In genomic region chr12:72297666-72298065, GRCh38 we compare ENCODE assay signal across 24 cellular contexts. TPM values are rescaled to one million over a fixed set of nuclear protein-coding genes. Genes with fewer than 3 reads are reported as not detected.
DNase-seq lines count a peak whose midpoint lies in the region; ATAC-seq, FAIRE-seq and TF ChIP-seq lines count a peak whose summit lies in the region.
"Had no signal": no experiment of that assay in that cellular context is flagged by ENCODE, and none has a peak within 500 bp of the region (broad histone marks: within the 10 kb centered on the region; RNA-seq: fewer than 3 reads in every experiment).

No MANE protein-coding gene starts in this region.

- H3K36me3 ChIP-seq in PC-3 (ENCODE audit: low read depth, low read length), result peaks cover 9% of the 10 kb centered on the region

- no peak overlapping the region for H3K4me3 ChIP-seq in PC-3 (ENCODE audit: low read length)

- H3K27ac Mint-ChIP-seq in nephron progenitor cell, result peak overlapping the region; percentile 14
- no peak overlapping the region for H3K27ac Mint-ChIP-seq in activated CD4-positive, alpha-beta T cell treated with anti-CD3 and anti-CD28 coated beads, Interleukin-2, amount 10 ng/mL, durations not matched to agents 24 days and 14 days
- H3K27ac Mint-ChIP-seq: CD4-positive, alpha-beta T cell; H9 had no signal

- H3K4me3 Mint-ChIP-seq in nephron progenitor cell, result no peak overlapping the region
- H3K4me3 Mint-ChIP-seq in activated CD4-positive, alpha-beta T cell treated with anti-CD3 and anti-CD28 coated beads, Interleukin-2, amount 10 ng/mL, durations not matched to agents 24 days and 14 days, result no peak overlapping the region
- H3K4me3 Mint-ChIP-seq: CD4-positive, alpha-beta T cell; H9 had no signal

- no peaks in the 10 kb centered on the region for H3K4me1 Mint-ChIP-seq in nephron progenitor cell
- no peaks in the 10 kb centered on the region for H3K4me1 Mint-ChIP-seq in activated CD4-positive, alpha-beta T cell treated with anti-CD3 and anti-CD28 coated beads, Interleukin-2, amount 10 ng/mL, durations not matched to agents 24 days and 14 days

- H4K20me1 ChIP-seq in PC-3 (ENCODE audit: low read length), result no peaks in the 10 kb centered on the region

- DNase-seq in D341Med (ENCODE audit: low spot score), result peak; percentile 81
- DNase-seq in HTR-8/SVneo (ENCODE audit: insufficient read length, low spot score), result no peak
- no peak for DNase-seq in PC-3
- no peak for DNase-seq in nephron progenitor cell
- no peak for DNase-seq in activated CD4-positive, alpha-beta T cell treated with anti-CD3 and anti-CD28 coated beads, Interleukin-2, amount 10 ng/mL, durations not matched to agents 24 days and 14 days
- DNase-seq: ACHN; AML-193; Caco-2; CD4-positive, alpha-beta T cell; DMS 273 treated with DMSO at 0.1 percent for 48 hours; DMS53; H9; Kasumi-1; KG1 had no signal

- no peaks in the 10 kb centered on the region for H3K27me3 ChIP-seq in PC-3 (ENCODE audit: low read length)

- peak overlapping the region; percentile 98 for H3K27ac ChIP-seq in PC-3 (ENCODE audit: low read length)
- H3K27ac ChIP-seq: C4-2B, HL-60 had no signal

- H3K4me2 ChIP-seq in PC-3 (ENCODE audit: low read length), result peak overlapping the region; percentile 62

- TF ChIP-seq CTCF in PC-3 (conservative IDR thresholded peaks at IDR 0.05; ENCODE audit: low read depth, low read length) (no peak), nephron progenitor cell (IDR thresholded peaks at IDR 0.05) (no peak)

- no peak overlapping the region for H3K9ac ChIP-seq in PC-3 (ENCODE audit: low read length)

- peak; percentile 38 for FAIRE-seq in HTR-8/SVneo (lab: Jason Lieb, UNC)
- FAIRE-seq: A204.1, G401.6, GM12891, GM18507, H1, HepG2 had no signal

- H3K4me1 ChIP-seq in PC-3 (ENCODE audit: insufficient read depth, low read length), result peaks cover 44% of the 10 kb centered on the region
- H3K4me1 ChIP-seq: Caco-2 had no signal

- H3K27me3 Mint-ChIP-seq in nephron progenitor cell (ENCODE audit: low read depth, poor library complexity), result peaks cover under 1% of the 10 kb centered on the region
- no peaks in the 10 kb centered on the region for H3K27me3 Mint-ChIP-seq in activated CD4-positive, alpha-beta T cell treated with anti-CD3 and anti-CD28 coated beads, Interleukin-2, amount 10 ng/mL, durations not matched to agents 24 days and 14 days
- H3K27me3 Mint-ChIP-seq: CD4-positive, alpha-beta T cell had no signal

- no peaks in the 10 kb centered on the region for H3K9me3 ChIP-seq in PC-3 (ENCODE audit: low read length)
- H3K9me3 ChIP-seq: Caco-2 had no signal

- POLR2A ChIA-PET in PC-3 (lab: Charles Lee; ENCODE audit: unreplicated experiment), result no interaction called here

- ATAC-seq in PC-3 (no peak), GM21619 (IDR thresholded peaks at IDR 0.05; ENCODE audit: unreplicated experiment) (no peak), HG02885 (IDR thresholded peaks at IDR 0.05; ENCODE audit: poor library complexity, unreplicated experiment) (no peak)
- ATAC-seq: HepG2 had no signal

- H3K79me2 ChIP-seq in PC-3 (ENCODE audit: low read length), result peaks cover 34% of the 10 kb centered on the region

- no TSS peak for BruUV-seq in PC-3 (replicated peaks; lab: Mats Ljungman, UMichigan)

- no peaks in the 10 kb centered on the region for H3K36me3 Mint-ChIP-seq in nephron progenitor cell (ENCODE audit: low read depth)
- no peaks in the 10 kb centered on the region for H3K36me3 Mint-ChIP-seq in activated CD4-positive, alpha-beta T cell treated with anti-CD3 and anti-CD28 coated beads, Interleukin-2, amount 10 ng/mL, durations not matched to agents 24 days and 14 days (ENCODE audit: low read depth)

- no peaks in the 10 kb centered on the region for H3K9me3 Mint-ChIP-seq in nephron progenitor cell
- H3K9me3 Mint-ChIP-seq in activated CD4-positive, alpha-beta T cell treated with anti-CD3 and anti-CD28 coated beads, Interleukin-2, amount 10 ng/mL, durations not matched to agents 24 days and 14 days, result no peaks in the 10 kb centered on the region
- H3K9me3 Mint-ChIP-seq: CD4-positive, alpha-beta T cell; H9 had no signal

- H3K9me2 ChIP-seq in PC-3 (replicated peaks; ENCODE audit: low read length), result no peaks in the 10 kb centered on the region

- intact Hi-C loops in PC-3 (cut with micrococcal nuclease), result loop anchor here (2.0 kb wide), 1 partner anchor 17 kb away; no protein-coding TSS in a partner anchor
- intact Hi-C loops in activated CD4-positive, alpha-beta T cell treated with anti-CD3 and anti-CD28 coated beads, Interleukin-2, amount 10 ng/mL, durations not matched to agents 24 days and 14 days (cut with micrococcal nuclease), result no loop called here

- peaks cover 11% of the 10 kb centered on the region for H3F3A ChIP-seq in PC-3 (ENCODE audit: low read length, unreplicated experiment)

- no peak overlapping the region for H2AFZ ChIP-seq in PC-3 (ENCODE audit: low read length)

- CTCF ChIA-PET in PC-3 (lab: Charles Lee), result no interaction called here

RNA-seq across cellular contexts. Expression of gene TRHDE, which starts 25.5 kb away (rescaled TPM):
- 16.5 and 17.7 TPM in 2 replicates for total RNA-seq in PC-3 (2014; rRNA removed)
- not detected in 2 replicates for total RNA-seq in activated CD4-positive, alpha-beta T cell treated with anti-CD3 and anti-CD28 coated beads, Interleukin-2, amount 10 ng/mL, durations not matched to agents 24 days and 14 days
- total RNA-seq: Caco-2; CD4-positive, alpha-beta T cell; HepG2 had no signal

Comparison
In these comparisons a context has a peak if more than half of its experiments do, and no peak if none do; other contexts are left out.
1. RNA of gene TRHDE, which starts 25.5 kb away (total RNA-seq): 16.5 to 17.7 TPM in PC-3; not detected in activated CD4-positive, alpha-beta T cell treated with anti-CD3 and anti-CD28 coated beads, Interleukin-2, amount 10 ng/mL, durations not matched to agents 24 days and 14 days; every median in the first group is over 10 times any median in the second.